ENCODE assay signal across 30 cellular contexts in the genomic region with DNA sequence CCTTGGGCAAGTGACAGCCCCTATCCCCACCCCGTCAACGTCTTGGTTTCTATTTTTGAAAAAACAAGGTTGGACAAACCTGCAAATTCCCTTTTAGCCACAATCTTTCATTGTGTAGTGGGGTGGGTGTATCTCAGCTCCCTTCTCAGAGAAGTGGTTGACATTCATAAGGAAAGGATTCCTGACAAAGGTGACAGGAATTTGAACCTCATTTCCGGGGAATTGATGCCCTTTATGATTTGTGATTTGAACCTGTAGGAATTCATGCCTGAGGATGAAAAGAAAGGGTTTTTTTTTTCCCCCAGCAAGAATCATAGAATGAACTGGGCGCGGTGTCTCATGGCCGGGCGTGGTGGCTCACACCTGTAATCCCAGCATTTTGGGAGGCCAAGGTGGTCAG. TPM values are rescaled to one million over a fixed set of nuclear protein-coding genes. Genes with fewer than 3 reads are reported as not detected.
"Had no signal": no experiment of that assay in that cellular context is flagged by ENCODE, and none has a peak within 500 bp of the region (broad histone marks: within the 10 kb centered on the region; RNA-seq: fewer than 3 reads in every experiment).

No MANE protein-coding gene starts in this region.

- H3K27ac Mint-ChIP-seq: nephron; stimulated activated naive B cell treated with anti-CD40 and anti-IgM and Interleukin-4, amounts not matched to agents 10 μg/mL and 1 μg/mL and 100 μg/mL, for 72 hours had no signal

- H3K4me3 ChIP-seq: heart right ventricle, hepatocyte, left lung, lower lobe of right lung, pancreas, prostate gland, skin epidermis, stomach, testis, thyroid gland, transverse colon, upper lobe of right lung had no signal

- DNase-seq: heart right ventricle; islet precursor cell; kidney glomerular epithelial cell; left cardiac atrium; left lung; lower lobe of right lung; naive thymus-derived CD8-positive, alpha-beta T cell; nucleus accumbens; pancreas; posterior cingulate gyrus; retina; right cardiac atrium; stimulated activated CD4-positive, alpha-beta T cell treated with anti-CD3 and anti-CD28 coated beads, Interleukin-12 subunit alpha, Interleukin-12 subunit beta, amount 100 ng/mL, for 4 hours; stimulated activated CD4-positive, alpha-beta T cell treated with anti-CD3 and anti-CD28 coated beads, Interleukin-15, amount 100 ng/mL, for 24 hours; stimulated activated CD4-positive, alpha-beta T cell treated with anti-CD3 and anti-CD28 coated beads, Interleukin-2, amount 100 ng/mL, for 24 hours; stimulated activated CD4-positive, alpha-beta T cell treated with anti-CD3 and anti-CD28 coated beads, Interleukin-4, amount 100 ng/mL, for 1 hour; stimulated activated naive B cell treated with anti-CD40 and anti-IgM and Interleukin-4, amounts not matched to agents 10 μg/mL and 1 μg/mL and 100 μg/mL, for 72 hours; stimulated activated naive CD8-positive, alpha-beta T cell treated with anti-CD3 and anti-CD28 coated beads, Interleukin-15, Interleukin-2, amounts not matched to agents 100 U/mL and 50 U/mL, for 24 hours; stomach; testis; thyroid gland; transverse colon; upper lobe of right lung had no signal

- H2AFZ ChIP-seq: hepatocyte had no signal

- H3K36me3 Mint-ChIP-seq: naive thymus-derived CD8-positive, alpha-beta T cell; stimulated activated naive B cell treated with anti-CD40 and anti-IgM and Interleukin-4, amounts not matched to agents 10 μg/mL and 1 μg/mL and 100 μg/mL, for 72 hours had no signal

- H3K9me3 Mint-ChIP-seq: naive thymus-derived CD8-positive, alpha-beta T cell; nephron; neural crest cell; stimulated activated naive B cell treated with anti-CD40 and anti-IgM and Interleukin-4, amounts not matched to agents 10 μg/mL and 1 μg/mL and 100 μg/mL, for 72 hours had no signal

- H3K9me3 ChIP-seq: heart right ventricle, left lung, lower lobe of right lung, pancreas, prostate gland, stomach, testis, thyroid gland, transverse colon, upper lobe of right lung had no signal

- FAIRE-seq: pancreas, urothelium cell line had no signal

- H3K36me3 ChIP-seq: heart right ventricle, left lung, lower lobe of right lung, pancreas, prostate gland, stomach, thyroid gland, transverse colon, upper lobe of right lung had no signal

- H3K4me3 Mint-ChIP-seq: naive thymus-derived CD8-positive, alpha-beta T cell; nephron; stimulated activated naive B cell treated with anti-CD40 and anti-IgM and Interleukin-4, amounts not matched to agents 10 μg/mL and 1 μg/mL and 100 μg/mL, for 72 hours had no signal

- ATAC-seq: heart right ventricle; left cardiac atrium; left lung; lower lobe of right lung; naive thymus-derived CD8-positive, alpha-beta T cell; pancreas; right cardiac atrium; sciatic nerve; stimulated activated naive B cell treated with anti-CD40 and anti-IgM and Interleukin-4, amounts not matched to agents 10 μg/mL and 1 μg/mL and 100 μg/mL, for 72 hours; stimulated activated naive CD8-positive, alpha-beta T cell treated with anti-CD3 and anti-CD28 coated beads, Interleukin-15, Interleukin-2, amounts not matched to agents 100 U/mL and 50 U/mL, for 24 hours; upper lobe of right lung had no signal

- H3K27ac ChIP-seq: heart right ventricle, hepatocyte, left lung, lower lobe of right lung, pancreas, prostate gland, skin epidermis, stomach, testis, thyroid gland, transverse colon, upper lobe of right lung had no signal

- H3K4me1 ChIP-seq: pancreas had no signal

- H3K4me2 ChIP-seq: hepatocyte had no signal

- H3K27me3 ChIP-seq: hepatocyte, pancreas, testis, thyroid gland, upper lobe of right lung had no signal

RNA-seq across cellular contexts. Expression of gene SERPING1, which starts 37.8 kb away (rescaled TPM):
- total RNA-seq: naive thymus-derived CD8-positive, alpha-beta T cell had no signal
- polyA plus RNA-seq: naive thymus-derived CD8-positive, alpha-beta T cell had no signal
